In genomic region chr4:86891785-86892638, GRCh38 we compare ENCODE assay signal across 8 cellular contexts. TPM values are rescaled to one million over a fixed set of nuclear protein-coding genes. Genes with fewer than 3 reads are reported as not detected.
A peak's percentile ranks its signal among the peaks of the same experiment; 100 is the strongest.
DNase-seq lines count a peak whose midpoint lies in the region; ATAC-seq, FAIRE-seq and TF ChIP-seq lines count a peak whose summit lies in the region.

A gene with protein sequence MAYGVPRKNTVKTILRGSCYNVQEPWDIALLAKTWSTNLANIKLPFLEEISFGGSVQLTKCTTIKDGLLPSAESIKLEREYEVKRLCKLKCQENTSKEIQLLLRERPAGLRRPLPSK (minus strand): TSS chr4:86892422. CDS start chr4:86891520, 902 bp downstream.

- no peak within 1 kb of the TSS; the same call in 1 of the 2 replicates for H3K9ac ChIP-seq in OCI-LY1 (ENCODE audit: low read length)

- no peaks in the 10 kb centered on the region for H3F3A ChIP-seq in OCI-LY1 (ENCODE audit: insufficient read depth, low read length)

- peak within 1 kb of the TSS; percentile 58 for H3K4me2 ChIP-seq in OCI-LY1 (ENCODE audit: low read length)

- TF ChIP-seq CTCF in CD14-positive monocyte (IDR thresholded peaks at IDR 0.05) (no peak), OCI-LY1 (IDR thresholded peaks at IDR 0.05; ENCODE audit: low read length) (no peak), neural crest cell (conservative IDR thresholded peaks at IDR 0.05) (no peak)

- H3K27me3 Mint-ChIP-seq in CD14-positive monocyte (ENCODE audit: low read depth in 3 of 3) (peaks cover 25 to 29% (median 26%) of the 10 kb centered on the region in 3 donors), neural crest cell (ENCODE audit: low read depth) (no peaks in the 10 kb centered on the region)
- peaks cover 22% of the 10 kb centered on the region for H3K27me3 Mint-ChIP-seq in activated naive CD4-positive, alpha-beta T cell treated with anti-CD3 and anti-CD28 coated beads for 36 hours (ENCODE audit: low read depth)

- H3K9me2 ChIP-seq in OCI-LY1 (ENCODE audit: low read depth, low read length) = no peaks in the 10 kb centered on the region

- no peaks in the 10 kb centered on the region for H3K36me3 ChIP-seq in OCI-LY1 (ENCODE audit: insufficient read depth, low read length)

- H3K9me3 ChIP-seq in OCI-LY1 (ENCODE audit: low read length) = no peaks in the 10 kb centered on the region

- H3K9me3 Mint-ChIP-seq in CD14-positive monocyte (peaks cover 0 to 2% (median 0%) of the 10 kb centered on the region in 7 donors), neural crest cell (no peaks in the 10 kb centered on the region)
- no peaks in the 10 kb centered on the region for H3K9me3 Mint-ChIP-seq in activated naive CD4-positive, alpha-beta T cell treated with anti-CD3 and anti-CD28 coated beads for 36 hours

- no peak within 1 kb of the TSS; the same call in 1 of the 2 replicates for H2AFZ ChIP-seq in OCI-LY1 (ENCODE audit: low read length)

- H3K4me1 ChIP-seq in OCI-LY1 (ENCODE audit: insufficient read depth, low read length, severe bottlenecking) = no peaks in the 10 kb centered on the region

- DNase-seq in CD14-positive monocyte (ENCODE audit: low spot score) (no peak), glomerular visceral epithelial cell (ENCODE audit: extremely low spot score) (peak; percentile 73), neural crest cell (ENCODE audit: low read depth, low spot score) (peak; percentile 59), urothelium cell line (ENCODE audit: low spot score) (peak; percentile 77)
- peak; percentile 66 for DNase-seq in activated naive CD4-positive, alpha-beta T cell treated with anti-CD3 and anti-CD28 coated beads for 36 hours

- H4K20me1 ChIP-seq in OCI-LY1 (ENCODE audit: insufficient read depth, low read length) = no peaks in the 10 kb centered on the region

- peak within 1 kb of the TSS in 2 of 7 donors; percentile 30 to 80 for H3K27ac Mint-ChIP-seq in CD14-positive monocyte
- H3K27ac Mint-ChIP-seq in activated naive CD4-positive, alpha-beta T cell treated with anti-CD3 and anti-CD28 coated beads for 36 hours = no peak within 1 kb of the TSS
- peak within 1 kb of the TSS; percentile 90 for H3K27ac Mint-ChIP-seq in neural crest cell (ENCODE audit: unreplicated experiment)

- H3K36me3 Mint-ChIP-seq in CD14-positive monocyte = peaks cover 0 to 6% of the 10 kb centered on the region in 2 donors
- no peaks in the 10 kb centered on the region for H3K36me3 Mint-ChIP-seq in activated naive CD4-positive, alpha-beta T cell treated with anti-CD3 and anti-CD28 coated beads for 36 hours (ENCODE audit: low read depth)
- peaks cover 2% of the 10 kb centered on the region for H3K36me3 Mint-ChIP-seq in neural crest cell (ENCODE audit: low read depth)

- H3K4me1 Mint-ChIP-seq in CD14-positive monocyte (peaks cover 13% of the 10 kb centered on the region), neural crest cell (peaks cover 13% of the 10 kb centered on the region)
- peaks cover 5% of the 10 kb centered on the region for H3K4me1 Mint-ChIP-seq in activated naive CD4-positive, alpha-beta T cell treated with anti-CD3 and anti-CD28 coated beads for 36 hours (ENCODE audit: low read depth)

- no peak for FAIRE-seq in urothelium cell line (lab: Jason Lieb, UNC)

- H3K79me2 ChIP-seq in OCI-LY1 (ENCODE audit: insufficient read depth, low read length) = no peaks in the 10 kb centered on the region

- intact Hi-C loops in CD14-positive monocyte (cut with micrococcal nuclease) = loop anchor here in 1 of 2 donors (2.0 kb wide), 1 partner anchor 15 kb away; no protein-coding TSS in a partner anchor
- intact Hi-C loops in activated naive CD4-positive, alpha-beta T cell treated with anti-CD3 and anti-CD28 coated beads for 36 hours (cut with micrococcal nuclease) = loop anchor here (2.0 to 10.0 kb wide), 2 partner anchors 297 to 1747 kb away; partner anchors contain the start of gene PTPN13

- H3K4me3 Mint-ChIP-seq in CD14-positive monocyte = peak within 1 kb of the TSS; percentile 83 to 94
- H3K4me3 Mint-ChIP-seq in activated naive CD4-positive, alpha-beta T cell treated with anti-CD3 and anti-CD28 coated beads for 36 hours = peak within 1 kb of the TSS; percentile 73
- peak within 1 kb of the TSS; percentile 87 for H3K4me3 Mint-ChIP-seq in neural crest cell

- no peaks in the 10 kb centered on the region for H3K27me3 ChIP-seq in OCI-LY1 (ENCODE audit: insufficient read depth, low read length)

- H3K27ac ChIP-seq in OCI-LY1 (ENCODE audit: low read depth, low read length, poor library complexity, severe bottlenecking) = no peak within 1 kb of the TSS

- peak within 1 kb of the TSS; percentile 52 for H3K4me3 ChIP-seq in OCI-LY1 (ENCODE audit: low read depth, low read length, poor library complexity, severe bottlenecking)

- CTCF ChIA-PET in activated naive CD4-positive, alpha-beta T cell treated with anti-CD3 and anti-CD28 coated beads for 36 hours (lab: Charles Lee) = interaction anchor here (1.6 to 4.5 kb wide), 2 partner anchors 31 to 394 kb away, joined by 4 to 56 read pairs; no protein-coding TSS in a partner anchor

- ATAC-seq in GM19395 (IDR thresholded peaks at IDR 0.05; ENCODE audit: unreplicated experiment) (peak; percentile 67), HG03571 (IDR thresholded peaks at IDR 0.05; ENCODE audit: unreplicated experiment) (peak; percentile 60)

RNA-seq across cellular contexts. Expression of the gene that starts here (rescaled TPM):
- under 1 TPM in 1 of 2 donors, not detected in 1; 0.14 TPM for polyA plus RNA-seq in CD14-positive monocyte
- under 1 TPM in 1 of 2 experiments, not detected in 1; 0.44 TPM for total RNA-seq in activated naive CD4-positive, alpha-beta T cell treated with anti-CD3 and anti-CD28 coated beads for 36 hours
- 1.9 and 3.2 TPM in 2 replicates for total RNA-seq in neural crest cell

Comparison
In these comparisons a context has a peak if more than half of its experiments do, and no peak if none do; other contexts are left out.
1. Peak in DNase-seq in activated naive CD4-positive, alpha-beta T cell treated with anti-CD3 and anti-CD28 coated beads for 36 hours; RNA of the gene not detected or under 1 TPM.